In the genomic region with DNA sequence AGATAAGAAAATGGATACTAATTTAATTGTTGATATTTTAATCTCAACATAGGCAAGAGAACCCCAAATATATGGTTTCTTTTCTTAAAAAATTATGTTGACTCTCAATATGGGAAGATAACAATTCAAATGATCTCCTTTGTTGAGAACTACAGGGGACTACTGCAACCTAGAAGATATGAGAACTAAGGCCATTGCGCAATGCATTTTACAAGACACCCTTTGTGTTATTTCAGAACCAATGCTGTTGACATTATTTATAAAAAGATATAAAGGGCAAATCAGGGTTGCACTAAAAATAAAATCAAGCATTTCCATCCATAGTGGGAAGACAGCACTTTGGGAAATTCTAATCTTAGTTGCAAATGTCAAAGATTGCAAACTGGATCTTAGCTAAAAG, we compare ENCODE assay signal across 19 cellular contexts.
DNase-seq lines count a peak whose midpoint lies in the region; ATAC-seq and TF ChIP-seq lines count a peak whose summit lies in the region.
"Had no signal": no experiment of that assay in that cellular context is flagged by ENCODE, and none has a peak within 500 bp of the region (broad histone marks: within the 10 kb centered on the region; RNA-seq: fewer than 3 reads in every experiment).

No MANE protein-coding gene starts in this region.

- in situ Hi-C loops in mammary epithelial cell (cut with MboI; ENCODE audit: low sequenced_read_pairs in 2 of 2) = no loop called here

- H3K79me2 ChIP-seq in mammary epithelial cell (ENCODE audit: insufficient read depth, low read length) = no peaks in the 10 kb centered on the region

- dilution Hi-C loops in mammary epithelial cell (cut with HindIII; ENCODE audit: low sequenced_read_pairs) = no loop called here

- H3K9ac ChIP-seq in mammary epithelial cell (ENCODE audit: insufficient read depth, low read length) = no peak overlapping the region
- H3K9ac ChIP-seq: BLaER1 treated with 17β-estradiol and CSF1 and Interleukin-3, amounts not matched to agents 10 nM and 100 nM; SK-N-SH had no signal

- H3K4me1 Mint-ChIP-seq in MCF 10A (ENCODE audit: insufficient read depth, unreplicated experiment) = no peaks in the 10 kb centered on the region
- H3K4me1 Mint-ChIP-seq: H9 had no signal

- H3K9me3 Mint-ChIP-seq in MCF 10A (ENCODE audit: unreplicated experiment) = no peaks in the 10 kb centered on the region
- H3K9me3 Mint-ChIP-seq: CD4-positive, alpha-beta T cell; H9 had no signal

- DNase-seq in MCF 10A (ENCODE audit: unreplicated experiment) (peak; percentile 2), mammary epithelial cell (no peak), OCI-M1 (lab: John Stamatoyannopoulos, UW) (peak; percentile 5), fibroblast of pulmonary artery (ENCODE audit: low read depth) (peak; percentile 14), RPMI8226 (no peak)
- no peak for DNase-seq in stimulated activated CD4-positive, alpha-beta T cell treated with anti-CD3 and anti-CD28 coated beads, Interleukin-4, amount 100 ng/mL, for 24 hours
- DNase-seq: CD4-positive, alpha-beta T cell; H9; NCI-H1048; NCI-H1417 treated with DMSO at 0.1 percent for 48 hours; NCI-H1694 treated with DMSO at 0.1 percent for 48 hours; NCI-H2081; NCI-H2227 treated with DMSO at 0.1 percent for 48 hours; NCI-H526 treated with DMSO at 0.1 percent for 48 hours; SHP77; SK-N-SH had no signal

- WGBS in mammary epithelial cell (ENCODE audit: low coverage, missing lambda C conversion rate) = 64% methylated on average over 1 of the region's 1 CpG

- H3K27me3 ChIP-seq in mammary epithelial cell (ENCODE audit: insufficient read depth, low read length) = no peaks in the 10 kb centered on the region
- H3K27me3 ChIP-seq: BLaER1 treated with 17β-estradiol and CSF1 and Interleukin-3, amounts not matched to agents 10 nM and 100 nM had no signal

- TF ChIP-seq CTCF in MCF 10A (IDR thresholded peaks at IDR 0.05; ENCODE audit: unreplicated experiment) (no peak), mammary epithelial cell (conservative IDR thresholded peaks at IDR 0.05 in 1 of 2, IDR thresholded peaks at IDR 0.05 in 1 of 2; ENCODE audit: extremely low read depth in 1 of 2, insufficient read depth in 1 of 2, low read depth in 1 of 2, low read length in 2 of 2) (no peak), fibroblast of pulmonary artery (IDR thresholded peaks at IDR 0.05; ENCODE audit: low read length, missing control alignments) (no peak)

- no peak overlapping the region for H3K27ac ChIP-seq in mammary epithelial cell (ENCODE audit: insufficient read depth, low read depth, low read length)
- H3K27ac ChIP-seq: BLaER1 treated with 17β-estradiol and CSF1 and Interleukin-3, amounts not matched to agents 10 nM and 100 nM; RWPE1 had no signal

- POLR2A ChIA-PET in MCF 10A (lab: Yijun Ruan, JAX) = interaction anchor here (0.7 kb wide), 1 partner anchor 65 kb away, joined by 3 read pairs; no protein-coding TSS in a partner anchor

- H3K9me3 ChIP-seq in mammary epithelial cell (replicated peaks; ENCODE audit: insufficient read depth, low read length) = no peaks in the 10 kb centered on the region
- H3K9me3 ChIP-seq: BLaER1 treated with 17β-estradiol and CSF1 and Interleukin-3, amounts not matched to agents 10 nM and 100 nM; SK-N-SH had no signal

- no peaks in the 10 kb centered on the region for H4K20me1 ChIP-seq in mammary epithelial cell (ENCODE audit: insufficient read depth, low read length)
- H4K20me1 ChIP-seq: BLaER1 treated with 17β-estradiol and CSF1 and Interleukin-3, amounts not matched to agents 10 nM and 100 nM had no signal

- no TSS peak for BruUV-seq in MCF 10A (replicated peaks; lab: Mats Ljungman, UMichigan)
- no TSS peak for BruUV-seq in mammary epithelial cell (replicated peaks; lab: Mats Ljungman, UMichigan)

- H3K4me3 ChIP-seq in mammary epithelial cell (replicated peaks in 1 of 3; ENCODE audit: insufficient read depth in 1 of 3, low read depth in 2 of 3, low read length in 3 of 3) (no peak overlapping the region), fibroblast of pulmonary artery (replicated peaks; ENCODE audit: low read depth, low read length) (no peak overlapping the region)
- H3K4me3 ChIP-seq: BLaER1 treated with 17β-estradiol and CSF1 and Interleukin-3, amounts not matched to agents 10 nM and 100 nM had no signal

- intact Hi-C loops in MCF 10A (cut with micrococcal nuclease) = no loop called here
- intact Hi-C loops in mammary epithelial cell (cut with micrococcal nuclease) = no loop called here

- no peak for ATAC-seq in HG02571 (IDR thresholded peaks at IDR 0.05; ENCODE audit: unreplicated experiment)

- H3K27ac Mint-ChIP-seq in MCF 10A (ENCODE audit: low read depth, unreplicated experiment) = no peak overlapping the region
- H3K27ac Mint-ChIP-seq: CD4-positive, alpha-beta T cell; H9 had no signal

- no peaks in the 10 kb centered on the region for H3K36me3 Mint-ChIP-seq in MCF 10A (ENCODE audit: insufficient read depth, unreplicated experiment)

- no peak overlapping the region for H3K4me3 Mint-ChIP-seq in MCF 10A (ENCODE audit: unreplicated experiment)
- H3K4me3 Mint-ChIP-seq: CD4-positive, alpha-beta T cell; H9 had no signal

- no peaks in the 10 kb centered on the region for H3K27me3 Mint-ChIP-seq in MCF 10A (ENCODE audit: insufficient read depth, unreplicated experiment)
- H3K27me3 Mint-ChIP-seq: CD4-positive, alpha-beta T cell had no signal

- no peak overlapping the region for H2AFZ ChIP-seq in mammary epithelial cell (ENCODE audit: low read depth, low read length)

- CTCF ChIA-PET in MCF 10A (lab: Yijun Ruan, JAX) (no interaction called here), mammary epithelial cell (lab: Charles Lee; ENCODE audit: low non-redundant PET) (no interaction called here)

- no peaks in the 10 kb centered on the region for H3K4me1 ChIP-seq in mammary epithelial cell (ENCODE audit: insufficient read depth, low read length)
- H3K4me1 ChIP-seq: BLaER1 treated with 17β-estradiol and CSF1 and Interleukin-3, amounts not matched to agents 10 nM and 100 nM had no signal

- no peak overlapping the region for H3K4me2 ChIP-seq in mammary epithelial cell (ENCODE audit: insufficient read depth, low read depth, low read length)
- H3K4me2 ChIP-seq: BLaER1 treated with 17β-estradiol and CSF1 and Interleukin-3, amounts not matched to agents 10 nM and 100 nM; SK-N-SH had no signal

- H3K36me3 ChIP-seq in mammary epithelial cell (ENCODE audit: insufficient read depth, low read length) = no peaks in the 10 kb centered on the region
- H3K36me3 ChIP-seq: BLaER1 treated with 17β-estradiol and CSF1 and Interleukin-3, amounts not matched to agents 10 nM and 100 nM had no signal

Comparison
In these comparisons a context has a peak if more than half of its experiments do, and no peak if none do; other contexts are left out.
1. DNase-seq: peak in MCF 10A (single experiment), OCI-M1 (single experiment) and fibroblast of pulmonary artery (single experiment); none in mammary epithelial cell (single experiment), stimulated activated CD4-positive, alpha-beta T cell treated with anti-CD3 and anti-CD28 coated beads, Interleukin-4, amount 100 ng/mL, for 24 hours (single experiment) and RPMI8226 (single experiment).